ENCODE assay signal across 11 cellular contexts in the genomic region with DNA sequence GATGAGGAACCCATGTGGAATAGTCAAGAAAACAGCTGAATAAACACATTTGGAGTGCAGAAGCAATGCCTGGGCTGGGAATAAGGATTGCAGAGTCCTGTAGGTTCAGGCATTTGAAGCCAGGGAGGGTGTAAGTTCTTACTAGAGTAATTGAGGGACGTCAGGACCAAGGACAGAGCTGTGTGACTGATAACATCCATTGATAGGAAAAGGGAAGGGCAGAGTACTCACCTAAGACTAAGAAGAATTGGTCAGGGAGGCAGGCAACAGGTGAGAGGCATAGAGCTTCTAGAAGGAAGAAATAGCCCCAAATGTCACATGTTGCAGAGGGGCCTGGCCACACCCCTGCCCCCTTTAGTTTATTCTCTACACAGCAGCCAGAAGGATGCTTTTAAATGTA.
DNase-seq lines count a peak whose midpoint lies in the region; ATAC-seq, FAIRE-seq and TF ChIP-seq lines count a peak whose summit lies in the region.
"Had no signal": no experiment of that assay in that cellular context is flagged by ENCODE, and none has a peak within 500 bp of the region (broad histone marks: within the 10 kb centered on the region; RNA-seq: fewer than 3 reads in every experiment).

No MANE protein-coding gene starts in this region.

- H3K4me1 ChIP-seq in DND-41 (ENCODE audit: insufficient read depth, low read length) (no peaks in the 10 kb centered on the region), adipocyte (ENCODE audit: control insufficient read depth, insufficient read depth, low read length) (no peaks in the 10 kb centered on the region), keratinocyte (ENCODE audit: control insufficient read depth, extremely low read depth, insufficient read depth, low read length) (no peaks in the 10 kb centered on the region)
- H3K4me1 ChIP-seq: colonic mucosa, testis had no signal

- H3K4me3 Mint-ChIP-seq in naive thymus-derived CD8-positive, alpha-beta T cell, result no peak overlapping the region

- no peaks in the 10 kb centered on the region for H3K4me1 Mint-ChIP-seq in naive thymus-derived CD8-positive, alpha-beta T cell

- H3K9ac ChIP-seq in DND-41 (ENCODE audit: low read depth, low read length) (no peak overlapping the region), adipocyte (ENCODE audit: low read length) (no peak overlapping the region), keratinocyte (ENCODE audit: control insufficient read depth, extremely low read depth, insufficient read depth, low read length) (no peak overlapping the region)

- H2AFZ ChIP-seq in DND-41 (ENCODE audit: low read depth, low read length) (no peak overlapping the region), keratinocyte (ENCODE audit: control insufficient read depth, low read length) (no peak overlapping the region)

- no peaks in the 10 kb centered on the region for H3K9me3 ChIP-seq in DND-41 (ENCODE audit: insufficient read depth, low read length, severe bottlenecking)
- H3K9me3 ChIP-seq in adipocyte (ENCODE audit: control insufficient read depth, low read length), result no peaks in the 10 kb centered on the region
- no peaks in the 10 kb centered on the region for H3K9me3 ChIP-seq in keratinocyte (ENCODE audit: control insufficient read depth, low read depth, low read length)
- H3K9me3 ChIP-seq: colonic mucosa, testis had no signal

- peak; percentile 89 for ATAC-seq in DND-41 (ENCODE audit: insufficient read depth, low read depth)
- ATAC-seq in HG02623 (IDR thresholded peaks at IDR 0.05; ENCODE audit: unreplicated experiment), result no peak
- no peak for ATAC-seq in naive thymus-derived CD8-positive, alpha-beta T cell

- H3K79me2 ChIP-seq in DND-41 (ENCODE audit: insufficient read depth, low read length) (no peaks in the 10 kb centered on the region), keratinocyte (ENCODE audit: control insufficient read depth, insufficient read depth, low read length) (no peaks in the 10 kb centered on the region)

- H3K27me3 Mint-ChIP-seq in naive thymus-derived CD8-positive, alpha-beta T cell, result peaks cover 12 to 31% (median 19%) of the 10 kb centered on the region in 5 donors

- dilution Hi-C loops in keratinocyte (cut with MboI; ENCODE audit: extremely low pct_ligation_motif_present, low sequenced_read_pairs), result no loop called here

- no peaks in the 10 kb centered on the region for H3K36me3 Mint-ChIP-seq in naive thymus-derived CD8-positive, alpha-beta T cell

- 0 out of 2 replicates have a peak, but pooled peaks cover 3% of the 10 kb centered on the region for H4K20me1 ChIP-seq in DND-41 (ENCODE audit: insufficient read depth, low read length)
- no peaks in the 10 kb centered on the region for H4K20me1 ChIP-seq in keratinocyte (ENCODE audit: control insufficient read depth, extremely low read depth, insufficient read depth, low read length)

- TF ChIP-seq CTCF in DND-41 (IDR thresholded peaks at IDR 0.05; ENCODE audit: borderline replicate concordance, extremely low read depth, low read length, poor library complexity, severe bottlenecking) (no peak), keratinocyte (optimal IDR thresholded peaks at IDR 0.05 in 1 of 3, IDR thresholded peaks at IDR 0.05 in 1 of 3, conservative IDR thresholded peaks at IDR 0.05 in 1 of 3; ENCODE audit: extremely low read depth in 1 of 3, insufficient read depth in 2 of 3, low read length in 3 of 3) (no peak)

- H3K9me1 ChIP-seq in keratinocyte (ENCODE audit: control insufficient read depth, extremely low read depth, insufficient read depth, low read length), result no peaks in the 10 kb centered on the region

- POLR2A ChIA-PET in naive thymus-derived CD8-positive, alpha-beta T cell (lab: Charles Lee), result no interaction called here

- H3K27ac ChIP-seq in DND-41 (ENCODE audit: low read length) (no peak overlapping the region), keratinocyte (ENCODE audit: control insufficient read depth, insufficient read depth, low read length) (no peak overlapping the region)
- H3K27ac ChIP-seq: colonic mucosa, testis had no signal

- H3K36me3 ChIP-seq in DND-41 (ENCODE audit: insufficient read depth, low read length) (no peaks in the 10 kb centered on the region), adipocyte (ENCODE audit: control insufficient read depth, insufficient read depth, low read length, severe bottlenecking) (no peaks in the 10 kb centered on the region), keratinocyte (ENCODE audit: control insufficient read depth in 2 of 2, extremely low read depth in 1 of 2, insufficient read depth in 2 of 2, low read length in 2 of 2) (no peaks in the 10 kb centered on the region)
- H3K36me3 ChIP-seq: colonic mucosa had no signal

- H3K27me3 ChIP-seq in DND-41 (ENCODE audit: insufficient read depth, low read length, poor library complexity) (peaks cover 10% of the 10 kb centered on the region), adipocyte (replicated peaks; ENCODE audit: control insufficient read depth, insufficient read depth, low read length) (peaks cover 5% of the 10 kb centered on the region), keratinocyte (ENCODE audit: control insufficient read depth, extremely low read depth, insufficient read depth, low read length) (no peaks in the 10 kb centered on the region)
- H3K27me3 ChIP-seq: colonic mucosa, testis had no signal

- no peak overlapping the region for H3K27ac Mint-ChIP-seq in naive thymus-derived CD8-positive, alpha-beta T cell

- no peak overlapping the region for H3K4me2 ChIP-seq in DND-41 (ENCODE audit: insufficient read depth, low read length)
- no peak overlapping the region for H3K4me2 ChIP-seq in keratinocyte (ENCODE audit: control insufficient read depth, extremely low read depth, insufficient read depth, low read depth, low read length)

- DNase-seq in DND-41 (peak; percentile 58), HuH-7 (ENCODE audit: low spot score) (peak; percentile 10), adipocyte (ENCODE audit: low read depth) (peak; percentile 17), keratinocyte (ENCODE audit: low read depth, low spot score) (peak; percentile 5), anterior cingulate cortex (lab: John Stamatoyannopoulos, UW) (no peak), NCI-H1694 treated with DMSO at 0.1 percent for 48 hours (lab: John Stamatoyannopoulos, UW) (no peak)
- DNase-seq in naive thymus-derived CD8-positive, alpha-beta T cell, result no peak
- DNase-seq: colonic mucosa, NCI-H446 treated with DMSO at 0.1 percent for 48 hours, testis had no signal

- no peak overlapping the region for H3K4me3 ChIP-seq in DND-41 (ENCODE audit: low read depth in 1 of 2, low read length in 2 of 2)
- H3K4me3 ChIP-seq in adipocyte (ENCODE audit: low read length), result no peak overlapping the region
- H3K4me3 ChIP-seq in keratinocyte (ENCODE audit: control insufficient read depth in 2 of 3, extremely low read depth in 1 of 3, insufficient read depth in 2 of 3, low read depth in 1 of 3, low read length in 3 of 3), result no peak overlapping the region
- H3K4me3 ChIP-seq: colonic mucosa, testis had no signal

- no peaks in the 10 kb centered on the region for H3K9me3 Mint-ChIP-seq in naive thymus-derived CD8-positive, alpha-beta T cell

- no peak for FAIRE-seq in keratinocyte (lab: Jason Lieb, UNC)

Comparison
In these comparisons a context has a peak if more than half of its experiments do, and no peak if none do; other contexts are left out.
1. DNase-seq: peak in DND-41 (single experiment), HuH-7 (single experiment), adipocyte (single experiment) and keratinocyte (single experiment); none in anterior cingulate cortex (0 of 58), NCI-H1694 treated with DMSO at 0.1 percent for 48 hours (single experiment) and naive thymus-derived CD8-positive, alpha-beta T cell (0 of 10).